ENCODE assay signal across 8 cellular contexts in the genomic region with DNA sequence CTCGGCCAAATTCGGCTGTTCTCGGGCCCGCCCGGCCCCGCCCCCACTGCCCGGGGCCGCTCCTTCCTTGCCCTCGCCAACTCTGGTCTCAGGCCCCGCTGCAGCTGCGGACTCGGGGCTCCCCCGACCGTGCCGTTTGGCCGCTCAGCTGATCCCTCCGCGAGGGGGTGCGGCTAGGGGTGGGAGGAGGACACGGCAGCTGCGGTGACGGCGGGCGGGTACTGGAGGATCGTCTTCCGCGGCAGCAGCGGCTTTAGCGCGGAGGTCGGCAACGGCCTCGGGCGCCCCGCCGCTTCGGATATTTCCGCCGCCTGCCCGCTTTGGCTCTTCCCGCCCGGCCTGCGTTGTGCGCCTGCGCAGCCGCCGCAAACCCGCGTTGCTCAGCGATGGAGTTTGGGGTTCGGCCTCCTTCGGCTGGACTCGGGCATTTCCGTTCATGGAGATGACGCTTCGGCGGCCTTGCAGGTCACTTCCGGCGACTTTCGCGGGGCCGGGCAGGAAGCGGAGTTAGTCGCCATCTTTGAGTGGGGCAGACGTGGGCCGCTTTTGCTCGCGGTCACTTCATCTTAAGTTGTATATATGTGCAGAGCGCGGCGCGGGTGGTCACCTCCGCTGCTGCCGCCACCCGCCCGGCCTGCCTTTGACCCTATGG. TPM values are rescaled to one million over a fixed set of nuclear protein-coding genes. Genes with fewer than 3 reads are reported as not detected.
DNase-seq lines count a peak whose midpoint lies in the region.

No MANE protein-coding gene starts in this region.

- CTCF ChIA-PET in activated naive CD4-positive, alpha-beta T cell treated with anti-CD3 and anti-CD28 coated beads for 36 hours (lab: Charles Lee), result no interaction called here

- H3K36me3 Mint-ChIP-seq in activated naive CD4-positive, alpha-beta T cell treated with anti-CD3 and anti-CD28 coated beads for 36 hours (ENCODE audit: low read depth), result peaks cover 37% of the 10 kb centered on the region

- no peaks in the 10 kb centered on the region for H3K27me3 Mint-ChIP-seq in activated naive CD4-positive, alpha-beta T cell treated with anti-CD3 and anti-CD28 coated beads for 36 hours (ENCODE audit: low read depth)

- H3K9me3 Mint-ChIP-seq in activated naive CD4-positive, alpha-beta T cell treated with anti-CD3 and anti-CD28 coated beads for 36 hours, result no peaks in the 10 kb centered on the region

- intact Hi-C loops in activated naive CD4-positive, alpha-beta T cell treated with anti-CD3 and anti-CD28 coated beads for 36 hours (cut with micrococcal nuclease), result loop anchor here (1.0 kb wide), 5 partner anchors 14 to 177 kb away; partner anchors contain the start of genes MZF1, TRIM28 and ZNF837
- intact Hi-C loops in head of caudate nucleus (cut with DNase I), result no loop called here
- intact Hi-C loops in posterior cingulate gyrus (cut with DNase I), result loop anchor here (2.0 kb wide), 1 partner anchor 14 kb away; the partner anchor contains the start of gene MZF1

- peaks cover 66% of the 10 kb centered on the region for H3K4me1 Mint-ChIP-seq in activated naive CD4-positive, alpha-beta T cell treated with anti-CD3 and anti-CD28 coated beads for 36 hours (ENCODE audit: low read depth)

- H3K9ac ChIP-seq in ES-I3 (ENCODE audit: low read depth, low read length), result peak overlapping the region; percentile 75

- H3K9me3 ChIP-seq in ES-I3 (ENCODE audit: control insufficient read depth, insufficient read depth, low read length), result no peaks in the 10 kb centered on the region
- H3K9me3 ChIP-seq in HAP-1, result no peaks in the 10 kb centered on the region

- in situ Hi-C loops in HAP-1 (cut with MboI; ENCODE audit: low sequenced_read_pairs), result no loop called here

- DNase-seq in HAP-1 (ENCODE audit: low spot score in 2 of 2) (peak; percentile 94 to 100), NCI-H226 (peak; percentile 98), head of caudate nucleus (peak; percentile 93 to 100 (median 98)), posterior cingulate gyrus (peak; percentile 95 to 100 (median 98)), ureter (ENCODE audit: low spot score) (peak; percentile 100), NOMO-1 (lab: John Stamatoyannopoulos, UW; ENCODE audit: unreplicated experiment in 2 of 2) (no peak)
- DNase-seq in activated naive CD4-positive, alpha-beta T cell treated with anti-CD3 and anti-CD28 coated beads for 36 hours, result peak; percentile 100

- no peaks in the 10 kb centered on the region for H3K27me3 ChIP-seq in HAP-1 (ENCODE audit: low read depth)

- peak overlapping the region; percentile 90 for H3K4me3 Mint-ChIP-seq in activated naive CD4-positive, alpha-beta T cell treated with anti-CD3 and anti-CD28 coated beads for 36 hours

- peak overlapping the region; percentile 100 for H3K27ac Mint-ChIP-seq in activated naive CD4-positive, alpha-beta T cell treated with anti-CD3 and anti-CD28 coated beads for 36 hours

- H3K36me3 ChIP-seq in ES-I3 (ENCODE audit: insufficient read depth, low read length), result peaks cover 2% of the 10 kb centered on the region; the same call in 1 of the 2 replicates
- H3K36me3 ChIP-seq in HAP-1 (replicated peaks), result peaks cover 28% of the 10 kb centered on the region

- H3K4me1 ChIP-seq in ES-I3 (ENCODE audit: insufficient read depth, low read length) (peaks cover 4% of the 10 kb centered on the region; the same call in 1 of the 2 replicates), HAP-1 (peaks cover 12% of the 10 kb centered on the region)

- H3K4me3 ChIP-seq in HAP-1, result peak overlapping the region; percentile 92

RNA-seq across cellular contexts. Expression of gene UBE2M, which starts 0.3 kb away (rescaled TPM):
- 10 to 100 TPM; 91.4 to 93.6 TPM for total RNA-seq in activated naive CD4-positive, alpha-beta T cell treated with anti-CD3 and anti-CD28 coated beads for 36 hours
- 60.7 TPM for total RNA-seq in ureter

RNA-seq across cellular contexts. Expression of gene CHMP2A, which starts 3.8 kb away (rescaled TPM):
- total RNA-seq in activated naive CD4-positive, alpha-beta T cell treated with anti-CD3 and anti-CD28 coated beads for 36 hours, result 100 to 1,000 TPM; 109 to 111 TPM
- 137 TPM for total RNA-seq in ureter

RNA-seq across cellular contexts. Expression of gene MZF1, which starts 14.4 kb away (rescaled TPM):
- 10 to 100 TPM; 13.3 to 13.4 TPM for total RNA-seq in activated naive CD4-positive, alpha-beta T cell treated with anti-CD3 and anti-CD28 coated beads for 36 hours
- 43.4 TPM for total RNA-seq in ureter

RNA-seq across cellular contexts. Expression of gene TRIM28, which starts 14.9 kb away (rescaled TPM):
- 100 to 1,000 TPM; 475 to 483 TPM for total RNA-seq in activated naive CD4-positive, alpha-beta T cell treated with anti-CD3 and anti-CD28 coated beads for 36 hours
- total RNA-seq in ureter, result 329 TPM

RNA-seq across cellular contexts. Expression of gene ZBTB45, which starts 39.1 kb away (rescaled TPM):
- 1 to 10 TPM; 5.5 to 6.0 TPM for total RNA-seq in activated naive CD4-positive, alpha-beta T cell treated with anti-CD3 and anti-CD28 coated beads for 36 hours
- total RNA-seq in ureter, result 14.9 TPM

Comparison
In these comparisons a context has a peak if more than half of its experiments do, and no peak if none do; other contexts are left out.
1. DNase-seq: peak in HAP-1 (2 of 2), NCI-H226 (single experiment), activated naive CD4-positive, alpha-beta T cell treated with anti-CD3 and anti-CD28 coated beads for 36 hours (single experiment), head of caudate nucleus (42 of 42), posterior cingulate gyrus (10 of 10) and ureter (single experiment); none in NOMO-1 (0 of 2).